8 cellular contexts compared by ENCODE assay signal in the genomic region with DNA sequence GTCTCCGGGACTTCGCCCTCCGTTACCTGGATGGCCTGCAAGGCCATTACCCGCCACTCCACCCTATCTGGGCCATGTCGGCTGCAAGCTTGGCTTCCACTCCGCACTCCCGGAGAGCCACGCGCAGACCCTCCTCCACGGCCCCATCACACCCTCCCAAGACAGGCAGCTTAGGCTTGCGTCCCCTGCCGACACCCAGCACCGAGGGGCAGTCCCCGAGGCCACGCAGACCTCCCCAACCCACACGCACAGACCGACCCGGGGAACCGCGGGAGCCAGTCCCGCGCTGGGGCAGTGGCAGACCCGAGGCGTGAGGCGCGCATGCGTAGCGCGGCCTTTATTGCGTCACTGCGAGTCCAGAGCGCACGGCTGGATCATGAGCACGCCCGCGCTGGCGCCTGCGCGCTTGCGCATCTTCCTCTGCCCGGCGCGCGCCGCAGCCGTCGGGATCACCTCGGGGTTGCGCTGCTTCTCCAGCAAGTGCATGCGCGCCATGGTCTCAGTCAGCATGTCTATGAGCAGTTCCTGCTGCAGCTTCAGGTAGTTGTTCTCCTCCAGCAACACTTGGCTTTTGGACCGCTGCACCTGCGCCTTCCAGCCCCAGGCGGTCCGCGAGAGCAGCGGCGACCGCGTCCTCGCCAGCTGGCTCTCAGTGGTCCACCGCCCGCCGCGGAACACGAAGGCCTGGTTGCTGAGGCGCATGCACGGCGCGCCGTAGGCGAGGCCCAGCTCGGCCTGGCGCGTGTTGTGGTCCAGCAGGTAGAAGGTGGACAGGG. TPM values are rescaled to one million over a fixed set of nuclear protein-coding genes. Genes with fewer than 3 reads are reported as not detected.
DNase-seq lines count a peak whose midpoint lies in the region; ATAC-seq and TF ChIP-seq lines count a peak whose summit lies in the region.

No MANE protein-coding gene starts in this region.

- H3K9me3 Mint-ChIP-seq in GM23338, result peaks cover 10% of the 10 kb centered on the region; the same call in 2 of the 3 replicates
- peaks cover 4% of the 10 kb centered on the region for H3K9me3 Mint-ChIP-seq in activated T-helper 17 cell treated with anti-CD3 and anti-CD28 coated beads, Interleukin-2, amount 50 U/mL, for 72 hours
- no peaks in the 10 kb centered on the region for H3K9me3 Mint-ChIP-seq in naive thymus-derived CD8-positive, alpha-beta T cell
- H3K9me3 Mint-ChIP-seq in stimulated activated memory B cell treated with anti-CD40 and anti-IgM and Interleukin-4, amounts not matched to agents 10 μg/mL and 1 μg/mL and 100 μg/mL, for 72 hours, result no peaks in the 10 kb centered on the region

- DNase-seq in GM23338 (ENCODE audit: low spot score), result peak; percentile 97
- peak; percentile 98 for DNase-seq in Karpas-422
- DNase-seq in RPMI7951 (ENCODE audit: low read depth), result peak; percentile 90
- peak; percentile 92 for DNase-seq in fibroblast of mammary gland (ENCODE audit: low read depth)
- peak; percentile 87 to 95 (median 92) for DNase-seq in naive thymus-derived CD8-positive, alpha-beta T cell

- peaks cover 8% of the 10 kb centered on the region; the same call in 1 of the 2 replicates for H3K36me3 ChIP-seq in DOHH2 (ENCODE audit: control insufficient read depth, low read length)
- H3K36me3 ChIP-seq in GM23338 (ENCODE audit: insufficient read depth), result no peaks in the 10 kb centered on the region; the same call in 1 of the 2 replicates
- H3K36me3 ChIP-seq in Karpas-422 (ENCODE audit: insufficient read depth, low read length), result no peaks in the 10 kb centered on the region

- TF ChIP-seq CTCF in DOHH2 (IDR thresholded peaks at IDR 0.05; ENCODE audit: low read depth, low read length, poor library complexity, severe bottlenecking) (no peak), GM23338 (conservative IDR thresholded peaks at IDR 0.05; ENCODE audit: low read depth in 2 of 2) (0 out of 4 replicates have a peak, but pooled peaks of 1 of the 2 experiments have one; percentile 7), fibroblast of mammary gland (conservative IDR thresholded peaks at IDR 0.05; ENCODE audit: control insufficient read depth, insufficient read depth, low read depth, low read length) (no peak)

- H3K79me2 ChIP-seq in DOHH2 (ENCODE audit: control insufficient read depth, low read length) (peaks cover 30% of the 10 kb centered on the region), GM23338 (replicated peaks; ENCODE audit: insufficient read depth) (0 out of 2 replicates have a peak, but pooled peaks cover 7% of the 10 kb centered on the region), Karpas-422 (ENCODE audit: low read length) (peaks cover 5% of the 10 kb centered on the region)

- H3K4me1 Mint-ChIP-seq in GM23338, result peaks cover 10% of the 10 kb centered on the region
- H3K4me1 Mint-ChIP-seq in activated T-helper 17 cell treated with anti-CD3 and anti-CD28 coated beads, Interleukin-2, amount 50 U/mL, for 72 hours, result peaks cover 11% of the 10 kb centered on the region
- H3K4me1 Mint-ChIP-seq in naive thymus-derived CD8-positive, alpha-beta T cell, result peaks cover 17 to 50% (median 31%) of the 10 kb centered on the region in 4 donors
- H3K4me1 Mint-ChIP-seq in stimulated activated memory B cell treated with anti-CD40 and anti-IgM and Interleukin-4, amounts not matched to agents 10 μg/mL and 1 μg/mL and 100 μg/mL, for 72 hours, result peaks cover 56% of the 10 kb centered on the region

- H3K4me1 ChIP-seq in DOHH2 (ENCODE audit: control insufficient read depth, low read length) (peaks cover 27% of the 10 kb centered on the region), GM23338 (ENCODE audit: insufficient read depth) (no peaks in the 10 kb centered on the region), Karpas-422 (ENCODE audit: low read length) (peaks cover 23% of the 10 kb centered on the region)

- peak overlapping the region; percentile 99 for H3K9ac ChIP-seq in Karpas-422 (ENCODE audit: low read length)

- H3K27ac ChIP-seq in DOHH2 (ENCODE audit: low read depth, low read length) (peak overlapping the region; percentile 54), GM23338 (ENCODE audit: low read depth) (peak overlapping the region; percentile 59; the same call in 1 of the 2 replicates), Karpas-422 (ENCODE audit: low read length) (peak overlapping the region; percentile 14; the same call in 1 of the 2 replicates)

- H2AFZ ChIP-seq in GM23338 (peak overlapping the region; percentile 94), Karpas-422 (ENCODE audit: low read length) (peak overlapping the region; percentile 91)

- H3K9me3 ChIP-seq in DOHH2 (ENCODE audit: control insufficient read depth, insufficient read depth, low read length) (no peaks in the 10 kb centered on the region), Karpas-422 (ENCODE audit: low read length) (no peaks in the 10 kb centered on the region)

- H3K4me3 Mint-ChIP-seq in GM23338, result peak overlapping the region; percentile 96
- peak overlapping the region; percentile 96 for H3K4me3 Mint-ChIP-seq in activated T-helper 17 cell treated with anti-CD3 and anti-CD28 coated beads, Interleukin-2, amount 50 U/mL, for 72 hours
- H3K4me3 Mint-ChIP-seq in naive thymus-derived CD8-positive, alpha-beta T cell, result peak overlapping the region; percentile 94 to 100 (median 96)
- H3K4me3 Mint-ChIP-seq in stimulated activated memory B cell treated with anti-CD40 and anti-IgM and Interleukin-4, amounts not matched to agents 10 μg/mL and 1 μg/mL and 100 μg/mL, for 72 hours, result peak overlapping the region; percentile 98

- peak; percentile 82 for ATAC-seq in GM23338
- peak; percentile 88 for ATAC-seq in activated T-helper 17 cell treated with anti-CD3 and anti-CD28 coated beads, Interleukin-2, amount 50 U/mL, for 72 hours (replicated peaks)
- ATAC-seq in naive thymus-derived CD8-positive, alpha-beta T cell, result peak; percentile 85 to 87
- ATAC-seq in stimulated activated memory B cell treated with anti-CD40 and anti-IgM and Interleukin-4, amounts not matched to agents 10 μg/mL and 1 μg/mL and 100 μg/mL, for 72 hours, result peak; percentile 97

- peaks cover 8% of the 10 kb centered on the region; the same call in 1 of the 2 replicates for H3F3A ChIP-seq in DOHH2 (ENCODE audit: control insufficient read depth, insufficient read depth)
- H3F3A ChIP-seq in GM23338 (replicated peaks; ENCODE audit: low read depth), result 0 out of 2 replicates have a peak, but pooled peaks cover 11% of the 10 kb centered on the region

- peaks cover 26% of the 10 kb centered on the region for H3K36me3 Mint-ChIP-seq in GM23338 (ENCODE audit: low read depth)
- peaks cover 46% of the 10 kb centered on the region for H3K36me3 Mint-ChIP-seq in activated T-helper 17 cell treated with anti-CD3 and anti-CD28 coated beads, Interleukin-2, amount 50 U/mL, for 72 hours (ENCODE audit: low read depth)
- H3K36me3 Mint-ChIP-seq in naive thymus-derived CD8-positive, alpha-beta T cell, result peaks cover 0 to 3% (median 0%) of the 10 kb centered on the region in 3 donors
- peaks cover 15% of the 10 kb centered on the region for H3K36me3 Mint-ChIP-seq in stimulated activated memory B cell treated with anti-CD40 and anti-IgM and Interleukin-4, amounts not matched to agents 10 μg/mL and 1 μg/mL and 100 μg/mL, for 72 hours

- POLR2A ChIA-PET in naive thymus-derived CD8-positive, alpha-beta T cell (lab: Charles Lee), result interaction anchor here (0.6 to 4.8 kb wide), 13 partner anchors 11 to 1474 kb away, joined by 3 to 39 read pairs (median 8); partner anchors contain the start of genes CANX, HNRNPAB, HNRNPH1 and MAML1

- H3K27me3 ChIP-seq in DOHH2 (ENCODE audit: control insufficient read depth, low read length) (no peaks in the 10 kb centered on the region), GM23338 (ENCODE audit: insufficient read depth) (no peaks in the 10 kb centered on the region; the same call in 1 of the 2 replicates), Karpas-422 (ENCODE audit: low read length) (no peaks in the 10 kb centered on the region)

- H4K20me1 ChIP-seq in DOHH2 (ENCODE audit: control insufficient read depth, insufficient read depth, low read depth, low read length), result no peaks in the 10 kb centered on the region
- H4K20me1 ChIP-seq in GM23338 (replicated peaks; ENCODE audit: insufficient read depth), result no peaks in the 10 kb centered on the region; the same call in 1 of the 2 replicates
- no peaks in the 10 kb centered on the region for H4K20me1 ChIP-seq in Karpas-422 (ENCODE audit: insufficient read depth, low read depth, low read length)

- H3K27me3 Mint-ChIP-seq in GM23338 (ENCODE audit: insufficient read depth, low read depth, poor library complexity), result peaks cover 15% of the 10 kb centered on the region
- H3K27me3 Mint-ChIP-seq in activated T-helper 17 cell treated with anti-CD3 and anti-CD28 coated beads, Interleukin-2, amount 50 U/mL, for 72 hours, result no peaks in the 10 kb centered on the region
- no peaks in the 10 kb centered on the region for H3K27me3 Mint-ChIP-seq in naive thymus-derived CD8-positive, alpha-beta T cell
- no peaks in the 10 kb centered on the region for H3K27me3 Mint-ChIP-seq in stimulated activated memory B cell treated with anti-CD40 and anti-IgM and Interleukin-4, amounts not matched to agents 10 μg/mL and 1 μg/mL and 100 μg/mL, for 72 hours

- H3K4me3 ChIP-seq in DOHH2 (ENCODE audit: low read length) (peak overlapping the region; percentile 87), GM23338 (peak overlapping the region; percentile 93), Karpas-422 (ENCODE audit: low read length) (peak overlapping the region; percentile 98), fibroblast of mammary gland (ENCODE audit: control insufficient read depth, low read depth, low read length) (peak overlapping the region; percentile 91)

- H3K4me2 ChIP-seq in DOHH2 (ENCODE audit: low read length) (peak overlapping the region; percentile 85), GM23338 (peak overlapping the region; percentile 92), Karpas-422 (ENCODE audit: low read depth, low read length, poor library complexity, severe bottlenecking) (peak overlapping the region; percentile 95)

- H3K9me2 ChIP-seq in DOHH2 (replicated peaks; ENCODE audit: control insufficient read depth, low read length) (no peaks in the 10 kb centered on the region), GM23338 (ENCODE audit: insufficient read depth) (no peaks in the 10 kb centered on the region), Karpas-422 (replicated peaks; ENCODE audit: insufficient read depth, low read length) (no peaks in the 10 kb centered on the region)

- H3K27ac Mint-ChIP-seq in GM23338, result peak overlapping the region; percentile 95
- peak overlapping the region; percentile 92 for H3K27ac Mint-ChIP-seq in activated T-helper 17 cell treated with anti-CD3 and anti-CD28 coated beads, Interleukin-2, amount 50 U/mL, for 72 hours
- H3K27ac Mint-ChIP-seq in naive thymus-derived CD8-positive, alpha-beta T cell, result peak overlapping the region; percentile 93 to 99 (median 97)
- peak overlapping the region; percentile 91 for H3K27ac Mint-ChIP-seq in stimulated activated memory B cell treated with anti-CD40 and anti-IgM and Interleukin-4, amounts not matched to agents 10 μg/mL and 1 μg/mL and 100 μg/mL, for 72 hours

RNA-seq across cellular contexts. Expression of gene CBY3, which starts 2.4 kb away (rescaled TPM):
- 0.52 and 2.3 TPM in 2 replicates for total RNA-seq in GM23338 (2014; rRNA removed; shearing (Covaris generic))
- 0.37 and 0.38 TPM in 2 replicates for polyA plus RNA-seq in GM23338 (2016; fragmentation: Nextera tagmentation; extraction: Ambion mirVana)
- total RNA-seq in Karpas-422 (2014; rRNA removed; shearing (Covaris generic); ENCODE audit: low replicate concordance), result not detected in 2 replicates
- total RNA-seq in RPMI7951 (2014; rRNA removed; shearing (Covaris generic)), result not detected in 2 replicates
- total RNA-seq in activated T-helper 17 cell treated with anti-CD3 and anti-CD28 coated beads, Interleukin-2, amount 50 U/mL, for 72 hours, result not detected
- under 1 TPM in 1 of 2 experiments, not detected in 1; 0.99 TPM for total RNA-seq in naive thymus-derived CD8-positive, alpha-beta T cell
- polyA plus RNA-seq in naive thymus-derived CD8-positive, alpha-beta T cell, result under 1 TPM in 2 of 3 donors, not detected in 1; 0.62 to 0.66 TPM

RNA-seq across cellular contexts. Expression of gene CANX, which starts 20.3 kb away (rescaled TPM):
- total RNA-seq in GM23338 (2014; rRNA removed; shearing (Covaris generic)), result 440 and 530 TPM in 2 replicates
- polyA plus RNA-seq in GM23338 (2016; fragmentation: Nextera tagmentation; extraction: Ambion mirVana), result 163 and 177 TPM in 2 replicates
- total RNA-seq in Karpas-422 (2014; rRNA removed; shearing (Covaris generic); ENCODE audit: low replicate concordance), result 191 and 224 TPM in 2 replicates
- total RNA-seq in RPMI7951 (2014; rRNA removed; shearing (Covaris generic)), result 383 and 428 TPM in 2 replicates
- 100 to 1,000 TPM; 605 to 614 TPM for total RNA-seq in activated T-helper 17 cell treated with anti-CD3 and anti-CD28 coated beads, Interleukin-2, amount 50 U/mL, for 72 hours
- total RNA-seq in naive thymus-derived CD8-positive, alpha-beta T cell, result 100 to 1,000 TPM; 219 to 225 TPM
- polyA plus RNA-seq in naive thymus-derived CD8-positive, alpha-beta T cell, result 100 to 1,000 TPM; 172 to 220 (median 190) TPM

RNA-seq across cellular contexts. Expression of gene MAML1, which starts 54.2 kb away (rescaled TPM):
- 43.8 and 43.9 TPM in 2 replicates for total RNA-seq in GM23338 (2014; rRNA removed; shearing (Covaris generic))
- 9.6 and 9.8 TPM in 2 replicates for polyA plus RNA-seq in GM23338 (2016; fragmentation: Nextera tagmentation; extraction: Ambion mirVana)
- 11.5 and 14.2 TPM in 2 replicates for total RNA-seq in Karpas-422 (2014; rRNA removed; shearing (Covaris generic); ENCODE audit: low replicate concordance)
- 5.0 and 5.2 TPM in 2 replicates for total RNA-seq in RPMI7951 (2014; rRNA removed; shearing (Covaris generic))
- total RNA-seq in activated T-helper 17 cell treated with anti-CD3 and anti-CD28 coated beads, Interleukin-2, amount 50 U/mL, for 72 hours, result 10 to 100 TPM; 26.7 to 42.4 TPM
- 10 to 100 TPM; 45.0 to 48.5 TPM for total RNA-seq in naive thymus-derived CD8-positive, alpha-beta T cell
- 1 to 10 TPM; 2.8 to 9.6 (median 3.3) TPM for polyA plus RNA-seq in naive thymus-derived CD8-positive, alpha-beta T cell

RNA-seq across cellular contexts. Expression of gene HNRNPH1, which starts 55.0 kb away (rescaled TPM):
- 572 and 715 TPM in 2 replicates for total RNA-seq in GM23338 (2014; rRNA removed; shearing (Covaris generic))
- 330 and 410 TPM in 2 replicates for polyA plus RNA-seq in GM23338 (2016; fragmentation: Nextera tagmentation; extraction: Ambion mirVana)
- total RNA-seq in Karpas-422 (2014; rRNA removed; shearing (Covaris generic); ENCODE audit: low replicate concordance), result 484 and 580 TPM in 2 replicates
- 316 and 329 TPM in 2 replicates for total RNA-seq in RPMI7951 (2014; rRNA removed; shearing (Covaris generic))
- 100 to 1,000 TPM; 761 to 957 TPM for total RNA-seq in activated T-helper 17 cell treated with anti-CD3 and anti-CD28 coated beads, Interleukin-2, amount 50 U/mL, for 72 hours
- total RNA-seq in naive thymus-derived CD8-positive, alpha-beta T cell, result 1,000 to 10,000 TPM; 1,803 to 1,897 TPM
- polyA plus RNA-seq in naive thymus-derived CD8-positive, alpha-beta T cell, result 100 to 1,000 TPM in 2 of 3 donors, 10 to 100 TPM in 1; 97.0 to 120 (median 104) TPM

Comparison
In these comparisons a context has a peak if more than half of its experiments do, and no peak if none do; other contexts are left out.
1. Peak in every context shown above with its lines: DNase-seq, ATAC-seq, H3K4me3 ChIP-seq and H3K27ac ChIP-seq.